Comparison of ENCODE assay signal across 1 cellular context in the genomic region with DNA sequence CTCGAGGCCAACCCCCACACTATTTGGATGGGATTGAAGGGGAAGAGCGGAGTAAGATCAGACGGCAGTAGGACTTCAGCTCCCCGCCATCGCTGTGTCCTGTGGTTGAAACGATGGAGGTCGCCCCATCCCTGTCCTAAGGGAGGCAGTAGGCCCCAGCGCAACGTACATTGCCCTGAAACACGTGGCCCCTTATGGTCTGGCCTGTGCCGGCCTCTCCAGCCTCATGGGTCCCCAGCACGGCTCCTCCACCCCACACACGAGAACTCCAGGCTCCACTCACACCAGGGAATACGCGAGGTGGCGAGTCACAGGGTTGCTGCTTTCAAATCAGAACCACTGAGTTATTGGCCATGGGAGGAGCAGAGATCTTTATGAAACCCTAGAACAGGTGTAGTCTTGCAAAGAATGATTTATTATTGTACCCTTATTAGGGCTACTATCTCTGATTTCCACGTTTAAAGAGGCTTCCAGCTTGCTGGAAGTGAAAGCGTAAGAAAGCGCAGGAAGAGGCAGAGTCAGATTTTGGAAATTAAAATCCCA.
TF ChIP-seq lines count a peak whose summit lies in the region.

No MANE protein-coding gene starts in this region.

TF ChIP-seq in HepG2, 621 proteins besides CTCF, POLR2A, EP300 and RAD21 (continued from another document and continues in another):
- TF ChIP-seq, protein P1, sequence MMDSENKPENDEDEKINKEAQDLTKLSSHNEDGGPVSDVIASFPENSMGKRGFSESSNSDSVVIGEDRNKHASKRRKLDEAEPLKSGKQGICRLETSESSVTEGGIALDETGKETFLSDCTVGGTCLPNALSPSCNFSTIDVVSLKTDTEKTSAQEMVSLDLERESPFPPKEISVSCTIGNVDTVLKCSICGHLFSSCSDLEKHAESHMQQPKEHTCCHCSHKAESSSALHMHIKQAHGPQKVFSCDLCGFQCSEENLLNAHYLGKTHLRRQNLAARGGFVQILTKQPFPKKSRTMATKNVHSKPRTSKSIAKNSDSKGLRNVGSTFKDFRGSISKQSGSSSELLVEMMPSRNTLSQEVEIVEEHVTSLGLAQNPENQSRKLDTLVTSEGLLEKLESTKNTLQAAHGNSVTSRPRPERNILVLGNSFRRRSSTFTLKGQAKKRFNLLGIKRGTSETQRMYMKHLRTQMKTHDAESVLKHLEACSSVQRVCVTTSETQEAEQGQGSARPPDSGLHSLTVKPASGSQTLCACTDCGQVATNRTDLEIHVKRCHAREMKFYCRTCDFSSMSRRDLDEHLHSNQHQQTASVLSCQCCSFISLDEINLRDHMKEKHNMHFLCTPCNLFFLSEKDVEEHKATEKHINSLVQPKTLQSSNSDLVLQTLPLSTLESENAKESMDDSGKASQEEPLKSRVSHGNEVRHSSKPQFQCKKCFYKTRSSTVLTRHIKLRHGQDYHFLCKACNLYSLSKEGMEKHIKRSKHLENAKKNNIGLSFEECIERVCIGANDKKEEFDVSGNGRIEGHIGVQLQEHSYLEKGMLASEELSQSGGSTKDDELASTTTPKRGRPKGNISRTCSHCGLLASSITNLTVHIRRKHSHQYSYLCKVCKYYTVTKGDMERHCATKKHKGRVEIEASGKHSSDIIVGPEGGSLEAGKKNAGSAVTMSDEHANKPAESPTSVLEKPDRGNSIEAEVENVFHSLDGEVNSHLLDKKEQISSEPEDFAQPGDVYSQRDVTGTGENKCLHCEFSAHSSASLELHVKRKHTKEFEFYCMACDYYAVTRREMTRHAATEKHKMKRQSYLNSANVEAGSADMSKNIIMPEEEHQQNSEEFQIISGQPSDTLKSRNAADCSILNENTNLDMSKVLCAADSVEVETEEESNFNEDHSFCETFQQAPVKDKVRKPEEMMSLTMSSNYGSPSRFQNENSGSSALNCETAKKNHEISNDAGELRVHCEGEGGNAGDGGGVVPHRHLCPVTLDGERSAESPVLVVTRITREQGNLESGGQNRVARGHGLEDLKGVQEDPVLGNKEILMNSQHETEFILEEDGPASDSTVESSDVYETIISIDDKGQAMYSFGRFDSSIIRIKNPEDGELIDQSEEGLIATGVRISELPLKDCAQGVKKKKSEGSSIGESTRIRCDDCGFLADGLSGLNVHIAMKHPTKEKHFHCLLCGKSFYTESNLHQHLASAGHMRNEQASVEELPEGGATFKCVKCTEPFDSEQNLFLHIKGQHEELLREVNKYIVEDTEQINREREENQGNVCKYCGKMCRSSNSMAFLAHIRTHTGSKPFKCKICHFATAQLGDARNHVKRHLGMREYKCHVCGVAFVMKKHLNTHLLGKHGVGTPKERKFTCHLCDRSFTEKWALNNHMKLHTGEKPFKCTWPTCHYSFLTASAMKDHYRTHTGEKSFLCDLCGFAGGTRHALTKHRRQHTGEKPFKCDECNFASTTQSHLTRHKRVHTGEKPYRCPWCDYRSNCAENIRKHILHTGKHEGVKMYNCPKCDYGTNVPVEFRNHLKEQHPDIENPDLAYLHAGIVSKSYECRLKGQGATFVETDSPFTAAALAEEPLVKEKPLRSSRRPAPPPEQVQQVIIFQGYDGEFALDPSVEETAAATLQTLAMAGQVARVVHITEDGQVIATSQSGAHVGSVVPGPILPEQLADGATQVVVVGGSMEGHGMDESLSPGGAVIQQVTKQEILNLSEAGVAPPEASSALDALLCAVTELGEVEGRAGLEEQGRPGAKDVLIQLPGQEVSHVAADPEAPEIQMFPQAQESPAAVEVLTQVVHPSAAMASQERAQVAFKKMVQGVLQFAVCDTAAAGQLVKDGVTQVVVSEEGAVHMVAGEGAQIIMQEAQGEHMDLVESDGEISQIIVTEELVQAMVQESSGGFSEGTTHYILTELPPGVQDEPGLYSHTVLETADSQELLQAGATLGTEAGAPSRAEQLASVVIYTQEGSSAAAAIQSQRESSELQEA (CRISPR knock-in tag; IDR thresholded peaks at IDR 0.05; ENCODE audit: not compliant biosample characterization): no peak
- TF ChIP-seq ZSCAN31 (CRISPR knock-in tag; IDR thresholded peaks at IDR 0.05; ENCODE audit: low read depth) (peak; percentile 54; the same call in 1 of the 2 replicates), HOXA3 (CRISPR knock-in tag; IDR thresholded peaks at IDR 0.05) (peak; percentile 86), CHD4 (IDR thresholded peaks at IDR 0.05; ENCODE audit: borderline replicate concordance, low read length) (no peak), IRF2 (CRISPR knock-in tag; IDR thresholded peaks at IDR 0.05) (peak; percentile 50; the same call in 1 of the 2 replicates), ZNF720 (CRISPR knock-in tag; IDR thresholded peaks at IDR 0.05) (0 out of 2 replicates have a peak, but pooled peaks have one; percentile 25), NRL (CRISPR knock-in tag; IDR thresholded peaks at IDR 0.05; ENCODE audit: borderline replicate concordance) (peak; percentile 93), GTF3A (CRISPR knock-in tag; conservative IDR thresholded peaks at IDR 0.05) (no peak), ISL2 (CRISPR knock-in tag; IDR thresholded peaks at IDR 0.05) (no peak), WIZ (CRISPR knock-in tag; IDR thresholded peaks at IDR 0.05) (peak; percentile 94), TARDBP (CRISPR knock-in tag; IDR thresholded peaks at IDR 0.05) (peak; percentile 56; the same call in 1 of the 2 replicates), ZMAT3 (CRISPR knock-in tag; conservative IDR thresholded peaks at IDR 0.05) (no peak)
- TF ChIP-seq, protein P2, sequence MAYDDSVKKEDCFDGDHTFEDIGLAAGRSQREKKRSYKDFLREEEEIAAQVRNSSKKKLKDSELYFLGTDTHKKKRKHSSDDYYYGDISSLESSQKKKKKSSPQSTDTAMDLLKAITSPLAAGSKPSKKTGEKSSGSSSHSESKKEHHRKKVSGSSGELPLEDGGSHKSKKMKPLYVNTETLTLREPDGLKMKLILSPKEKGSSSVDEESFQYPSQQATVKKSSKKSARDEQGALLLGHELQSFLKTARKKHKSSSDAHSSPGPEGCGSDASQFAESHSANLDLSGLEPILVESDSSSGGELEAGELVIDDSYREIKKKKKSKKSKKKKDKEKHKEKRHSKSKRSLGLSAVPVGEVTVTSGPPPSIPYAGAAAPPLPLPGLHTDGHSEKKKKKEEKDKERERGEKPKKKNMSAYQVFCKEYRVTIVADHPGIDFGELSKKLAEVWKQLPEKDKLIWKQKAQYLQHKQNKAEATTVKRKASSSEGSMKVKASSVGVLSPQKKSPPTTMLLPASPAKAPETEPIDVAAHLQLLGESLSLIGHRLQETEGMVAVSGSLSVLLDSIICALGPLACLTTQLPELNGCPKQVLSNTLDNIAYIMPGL (CRISPR knock-in tag; IDR thresholded peaks at IDR 0.05; ENCODE audit: borderline replicate concordance in 1 of 2, low read depth in 1 of 2): peak; percentile 70 to 82; a peak in 3 of 4 replicates
- TF ChIP-seq, protein P3, sequence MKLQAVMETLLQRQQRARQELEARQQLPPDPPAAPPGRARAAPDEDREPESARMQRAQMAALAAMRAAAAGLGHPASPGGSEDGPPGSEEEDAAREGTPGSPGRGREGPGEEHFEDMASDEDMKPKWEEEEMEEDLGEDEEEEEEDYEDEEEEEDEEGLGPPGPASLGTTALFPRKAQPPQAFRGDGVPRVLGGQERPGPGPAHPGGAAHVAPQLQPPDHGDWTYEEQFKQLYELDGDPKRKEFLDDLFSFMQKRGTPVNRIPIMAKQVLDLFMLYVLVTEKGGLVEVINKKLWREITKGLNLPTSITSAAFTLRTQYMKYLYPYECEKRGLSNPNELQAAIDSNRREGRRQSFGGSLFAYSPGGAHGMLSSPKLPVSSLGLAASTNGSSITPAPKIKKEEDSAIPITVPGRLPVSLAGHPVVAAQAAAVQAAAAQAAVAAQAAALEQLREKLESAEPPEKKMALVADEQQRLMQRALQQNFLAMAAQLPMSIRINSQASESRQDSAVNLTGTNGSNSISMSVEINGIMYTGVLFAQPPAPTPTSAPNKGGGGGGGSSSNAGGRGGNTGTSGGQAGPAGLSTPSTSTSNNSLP (IDR thresholded peaks at IDR 0.05; ENCODE audit: low read depth, low read length): no peak
- TF ChIP-seq, protein P4, sequence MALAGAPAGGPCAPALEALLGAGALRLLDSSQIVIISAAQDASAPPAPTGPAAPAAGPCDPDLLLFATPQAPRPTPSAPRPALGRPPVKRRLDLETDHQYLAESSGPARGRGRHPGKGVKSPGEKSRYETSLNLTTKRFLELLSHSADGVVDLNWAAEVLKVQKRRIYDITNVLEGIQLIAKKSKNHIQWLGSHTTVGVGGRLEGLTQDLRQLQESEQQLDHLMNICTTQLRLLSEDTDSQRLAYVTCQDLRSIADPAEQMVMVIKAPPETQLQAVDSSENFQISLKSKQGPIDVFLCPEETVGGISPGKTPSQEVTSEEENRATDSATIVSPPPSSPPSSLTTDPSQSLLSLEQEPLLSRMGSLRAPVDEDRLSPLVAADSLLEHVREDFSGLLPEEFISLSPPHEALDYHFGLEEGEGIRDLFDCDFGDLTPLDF (CRISPR knock-in tag; IDR thresholded peaks at IDR 0.05): peak; percentile 42; the same call in 1 of the 2 replicates
- TF ChIP-seq, protein P5, sequence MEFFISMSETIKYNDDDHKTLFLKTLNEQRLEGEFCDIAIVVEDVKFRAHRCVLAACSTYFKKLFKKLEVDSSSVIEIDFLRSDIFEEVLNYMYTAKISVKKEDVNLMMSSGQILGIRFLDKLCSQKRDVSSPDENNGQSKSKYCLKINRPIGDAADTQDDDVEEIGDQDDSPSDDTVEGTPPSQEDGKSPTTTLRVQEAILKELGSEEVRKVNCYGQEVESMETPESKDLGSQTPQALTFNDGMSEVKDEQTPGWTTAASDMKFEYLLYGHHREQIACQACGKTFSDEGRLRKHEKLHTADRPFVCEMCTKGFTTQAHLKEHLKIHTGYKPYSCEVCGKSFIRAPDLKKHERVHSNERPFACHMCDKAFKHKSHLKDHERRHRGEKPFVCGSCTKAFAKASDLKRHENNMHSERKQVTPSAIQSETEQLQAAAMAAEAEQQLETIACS (CRISPR knock-in tag; IDR thresholded peaks at IDR 0.05): peak; percentile 54; the same call in 1 of the 2 replicates
- TF ChIP-seq, protein P6, sequence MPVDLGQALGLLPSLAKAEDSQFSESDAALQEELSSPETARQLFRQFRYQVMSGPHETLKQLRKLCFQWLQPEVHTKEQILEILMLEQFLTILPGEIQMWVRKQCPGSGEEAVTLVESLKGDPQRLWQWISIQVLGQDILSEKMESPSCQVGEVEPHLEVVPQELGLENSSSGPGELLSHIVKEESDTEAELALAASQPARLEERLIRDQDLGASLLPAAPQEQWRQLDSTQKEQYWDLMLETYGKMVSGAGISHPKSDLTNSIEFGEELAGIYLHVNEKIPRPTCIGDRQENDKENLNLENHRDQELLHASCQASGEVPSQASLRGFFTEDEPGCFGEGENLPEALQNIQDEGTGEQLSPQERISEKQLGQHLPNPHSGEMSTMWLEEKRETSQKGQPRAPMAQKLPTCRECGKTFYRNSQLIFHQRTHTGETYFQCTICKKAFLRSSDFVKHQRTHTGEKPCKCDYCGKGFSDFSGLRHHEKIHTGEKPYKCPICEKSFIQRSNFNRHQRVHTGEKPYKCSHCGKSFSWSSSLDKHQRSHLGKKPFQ (CRISPR knock-in tag; IDR thresholded peaks at IDR 0.05; ENCODE audit: insufficient replicate concordance): peak; percentile 59
- TF ChIP-seq, protein P7, sequence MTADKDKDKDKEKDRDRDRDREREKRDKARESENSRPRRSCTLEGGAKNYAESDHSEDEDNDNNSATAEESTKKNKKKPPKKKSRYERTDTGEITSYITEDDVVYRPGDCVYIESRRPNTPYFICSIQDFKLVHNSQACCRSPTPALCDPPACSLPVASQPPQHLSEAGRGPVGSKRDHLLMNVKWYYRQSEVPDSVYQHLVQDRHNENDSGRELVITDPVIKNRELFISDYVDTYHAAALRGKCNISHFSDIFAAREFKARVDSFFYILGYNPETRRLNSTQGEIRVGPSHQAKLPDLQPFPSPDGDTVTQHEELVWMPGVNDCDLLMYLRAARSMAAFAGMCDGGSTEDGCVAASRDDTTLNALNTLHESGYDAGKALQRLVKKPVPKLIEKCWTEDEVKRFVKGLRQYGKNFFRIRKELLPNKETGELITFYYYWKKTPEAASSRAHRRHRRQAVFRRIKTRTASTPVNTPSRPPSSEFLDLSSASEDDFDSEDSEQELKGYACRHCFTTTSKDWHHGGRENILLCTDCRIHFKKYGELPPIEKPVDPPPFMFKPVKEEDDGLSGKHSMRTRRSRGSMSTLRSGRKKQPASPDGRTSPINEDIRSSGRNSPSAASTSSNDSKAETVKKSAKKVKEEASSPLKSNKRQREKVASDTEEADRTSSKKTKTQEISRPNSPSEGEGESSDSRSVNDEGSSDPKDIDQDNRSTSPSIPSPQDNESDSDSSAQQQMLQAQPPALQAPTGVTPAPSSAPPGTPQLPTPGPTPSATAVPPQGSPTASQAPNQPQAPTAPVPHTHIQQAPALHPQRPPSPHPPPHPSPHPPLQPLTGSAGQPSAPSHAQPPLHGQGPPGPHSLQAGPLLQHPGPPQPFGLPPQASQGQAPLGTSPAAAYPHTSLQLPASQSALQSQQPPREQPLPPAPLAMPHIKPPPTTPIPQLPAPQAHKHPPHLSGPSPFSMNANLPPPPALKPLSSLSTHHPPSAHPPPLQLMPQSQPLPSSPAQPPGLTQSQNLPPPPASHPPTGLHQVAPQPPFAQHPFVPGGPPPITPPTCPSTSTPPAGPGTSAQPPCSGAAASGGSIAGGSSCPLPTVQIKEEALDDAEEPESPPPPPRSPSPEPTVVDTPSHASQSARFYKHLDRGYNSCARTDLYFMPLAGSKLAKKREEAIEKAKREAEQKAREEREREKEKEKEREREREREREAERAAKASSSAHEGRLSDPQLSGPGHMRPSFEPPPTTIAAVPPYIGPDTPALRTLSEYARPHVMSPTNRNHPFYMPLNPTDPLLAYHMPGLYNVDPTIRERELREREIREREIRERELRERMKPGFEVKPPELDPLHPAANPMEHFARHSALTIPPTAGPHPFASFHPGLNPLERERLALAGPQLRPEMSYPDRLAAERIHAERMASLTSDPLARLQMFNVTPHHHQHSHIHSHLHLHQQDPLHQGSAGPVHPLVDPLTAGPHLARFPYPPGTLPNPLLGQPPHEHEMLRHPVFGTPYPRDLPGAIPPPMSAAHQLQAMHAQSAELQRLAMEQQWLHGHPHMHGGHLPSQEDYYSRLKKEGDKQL (CRISPR knock-in tag; IDR thresholded peaks at IDR 0.05; ENCODE audit: low read depth): no peak
